In genomic region chr10:103800789-103801540, GRCh38 we compare ENCODE assay signal across 8 cellular contexts. TPM values are rescaled to one million over a fixed set of nuclear protein-coding genes. Genes with fewer than 3 reads are reported as not detected.
DNase-seq lines count a peak whose midpoint lies in the region; ATAC-seq and TF ChIP-seq lines count a peak whose summit lies in the region.

No MANE protein-coding gene starts in this region.

- H3K27me3 ChIP-seq in gastrocnemius medialis (no peaks in the 10 kb centered on the region), aorta (ENCODE audit: control insufficient read depth in 1 of 2, insufficient read depth in 2 of 2, low read length in 1 of 2) (no peaks in the 10 kb centered on the region), vagina (no peaks in the 10 kb centered on the region)

- ATAC-seq in GM18867 (IDR thresholded peaks at IDR 0.05; ENCODE audit: unreplicated experiment), result peak; percentile 98
- ATAC-seq in HG02938 (IDR thresholded peaks at IDR 0.05; ENCODE audit: unreplicated experiment), result peak; percentile 88
- ATAC-seq in stimulated activated naive CD8-positive, alpha-beta T cell treated with anti-CD3 and anti-CD28 coated beads, Interleukin-15, Interleukin-2, amounts not matched to agents 100 U/mL and 50 U/mL, for 24 hours, result peak; percentile 78
- no peak for ATAC-seq in gastrocnemius medialis
- ATAC-seq in aorta (ENCODE audit: low FRiP score), result no peak

- H3K9me3 ChIP-seq in SK-N-MC (ENCODE audit: low read depth, low read length) (no peaks in the 10 kb centered on the region), gastrocnemius medialis (no peaks in the 10 kb centered on the region), aorta (ENCODE audit: control insufficient read depth, low read length) (no peaks in the 10 kb centered on the region), vagina (no peaks in the 10 kb centered on the region)

- in situ Hi-C loops in gastrocnemius medialis (cut with MboI; ENCODE audit: low sequenced_read_pairs in 4 of 4), result no loop called here

- H3K9ac ChIP-seq in SK-N-MC (ENCODE audit: insufficient read length), result no peak overlapping the region

- TF ChIP-seq POLR2A in gastrocnemius medialis (IDR thresholded peaks at IDR 0.05), result no peak
- no peak for TF ChIP-seq POLR2A in vagina (IDR thresholded peaks at IDR 0.05)

- DNase-seq in SK-N-MC (ENCODE audit: low read depth, low spot score) (no peak), epidermal melanocyte (ENCODE audit: insufficient read length, low spot score) (peak; percentile 64), gastrocnemius medialis (no peak), aorta (no peak), vagina (ENCODE audit: extremely low spot score in 2 of 2) (no peak)
- peak; percentile 36 for DNase-seq in stimulated activated naive CD8-positive, alpha-beta T cell treated with anti-CD3 and anti-CD28 coated beads, Interleukin-15, Interleukin-2, amounts not matched to agents 100 U/mL and 50 U/mL, for 24 hours

- H3K36me3 ChIP-seq in SK-N-MC (ENCODE audit: insufficient read depth, low read length) (peaks cover 12% of the 10 kb centered on the region; the same call in 1 of the 2 replicates), gastrocnemius medialis (no peaks in the 10 kb centered on the region), aorta (ENCODE audit: control insufficient read depth in 1 of 2, insufficient read depth in 2 of 2, low read length in 1 of 2) (no peaks in the 10 kb centered on the region), vagina (peaks cover 0 to 6% of the 10 kb centered on the region in 2 donors)

- TF ChIP-seq CTCF in gastrocnemius medialis (IDR thresholded peaks at IDR 0.05 in 4 of 5, conservative IDR thresholded peaks at IDR 0.05 in 1 of 5), result no peak
- TF ChIP-seq CTCF in vagina (IDR thresholded peaks at IDR 0.05), result no peak

- H3K4me3 ChIP-seq in SK-N-MC (no peak overlapping the region), gastrocnemius medialis (no peak overlapping the region), aorta (ENCODE audit: low read length in 2 of 2) (no peak overlapping the region), vagina (no peak overlapping the region)

- intact Hi-C loops in gastrocnemius medialis (cut with DNase I; ENCODE audit: low total_unique reads), result loop anchor here (5.0 kb wide), 1 partner anchor 89 kb away; no protein-coding TSS in a partner anchor
- intact Hi-C loops in aorta (cut with DNase I), result no loop called here
- intact Hi-C loops in vagina (cut with DNase I), result no loop called here

- WGBS in aorta, 2 donors, result 91 to 96% methylated on average over 10 of the region's 10 CpGs

- peak overlapping the region; percentile 77 for H3K27ac ChIP-seq in SK-N-MC
- H3K27ac ChIP-seq in gastrocnemius medialis, result no peak overlapping the region
- no peak overlapping the region for H3K27ac ChIP-seq in aorta (ENCODE audit: low read depth in 1 of 2, low read length in 2 of 2)
- H3K27ac ChIP-seq in vagina, result no peak overlapping the region

- peaks cover 8 to 14% of the 10 kb centered on the region in 2 donors for H3K4me1 ChIP-seq in gastrocnemius medialis
- no peaks in the 10 kb centered on the region for H3K4me1 ChIP-seq in aorta (ENCODE audit: control insufficient read depth in 1 of 2, insufficient read depth in 2 of 2, low read length in 2 of 2)
- H3K4me1 ChIP-seq in vagina, result no peaks in the 10 kb centered on the region

RNA-seq across cellular contexts. Expression of gene SH3PXD2A, which starts 54.4 kb away (rescaled TPM):
- total RNA-seq in gastrocnemius medialis (10 to 100 TPM in 2 of 4 donors, 1 to 10 TPM in 2; 6.2 to 16.8 (median 11.4) TPM), aorta (10 to 100 TPM; 55.9 to 69.1 TPM), vagina (56.2 TPM)
- 10 to 100 TPM; 18.7 to 29.1 TPM for polyA plus RNA-seq in aorta

Comparison
In these comparisons a context has a peak if more than half of its experiments do, and no peak if none do; other contexts are left out.
1. ATAC-seq: peak in GM18867 (single experiment), HG02938 (single experiment) and stimulated activated naive CD8-positive, alpha-beta T cell treated with anti-CD3 and anti-CD28 coated beads, Interleukin-15, Interleukin-2, amounts not matched to agents 100 U/mL and 50 U/mL, for 24 hours (single experiment); none in gastrocnemius medialis (0 of 2) and aorta (single experiment).
2. DNase-seq: peak in epidermal melanocyte (single experiment) and stimulated activated naive CD8-positive, alpha-beta T cell treated with anti-CD3 and anti-CD28 coated beads, Interleukin-15, Interleukin-2, amounts not matched to agents 100 U/mL and 50 U/mL, for 24 hours (single experiment); none in SK-N-MC (single experiment), gastrocnemius medialis (0 of 2), aorta (0 of 2) and vagina (0 of 2).